In genomic region chr18:21468514-21469164, GRCh38 we compare ENCODE assay signal across 21 cellular contexts.
A peak's percentile ranks its signal among the peaks of the same experiment; 100 is the strongest.
DNase-seq lines count a peak whose midpoint lies in the region; ATAC-seq and TF ChIP-seq lines count a peak whose summit lies in the region.
"Had no signal": no experiment of that assay in that cellular context is flagged by ENCODE, and none has a peak within 500 bp of the region (broad histone marks: within the 10 kb centered on the region; RNA-seq: fewer than 3 reads in every experiment).

No MANE protein-coding gene starts in this region.

- no peaks in the 10 kb centered on the region for H3K9me2 ChIP-seq in Karpas-422 (replicated peaks; ENCODE audit: insufficient read depth, low read length)

- intact Hi-C loops in mammary epithelial cell (cut with micrococcal nuclease) (no loop called here), MCF 10A (cut with micrococcal nuclease) (no loop called here)

- no peaks in the 10 kb centered on the region for H3K27me3 ChIP-seq in mammary epithelial cell (ENCODE audit: insufficient read depth, low read length)
- no peaks in the 10 kb centered on the region for H3K27me3 ChIP-seq in Karpas-422 (ENCODE audit: low read length)
- H3K27me3 ChIP-seq: BE2C; BLaER1 treated with 17β-estradiol and CSF1 and Interleukin-3, amounts not matched to agents 10 nM and 100 nM had no signal

- dilution Hi-C loops in mammary epithelial cell (cut with HindIII; ENCODE audit: low sequenced_read_pairs) = no loop called here

- TF ChIP-seq CTCF in mammary epithelial cell (conservative IDR thresholded peaks at IDR 0.05 in 1 of 2, IDR thresholded peaks at IDR 0.05 in 1 of 2; ENCODE audit: extremely low read depth in 1 of 2, insufficient read depth in 1 of 2, low read depth in 1 of 2, low read length in 2 of 2) = no peak
- TF ChIP-seq CTCF in MCF 10A (IDR thresholded peaks at IDR 0.05; ENCODE audit: unreplicated experiment) = no peak

- H3K36me3 ChIP-seq in mammary epithelial cell (ENCODE audit: insufficient read depth, low read length) (no peaks in the 10 kb centered on the region), Karpas-422 (ENCODE audit: insufficient read depth, low read length) (no peaks in the 10 kb centered on the region)
- H3K36me3 ChIP-seq: BE2C; BLaER1 treated with 17β-estradiol and CSF1 and Interleukin-3, amounts not matched to agents 10 nM and 100 nM had no signal

- H3K27ac Mint-ChIP-seq in MCF 10A (ENCODE audit: low read depth, unreplicated experiment) = no peak overlapping the region
- H3K27ac Mint-ChIP-seq: CD14-positive monocyte; CD4-positive, alpha-beta T cell; CD8-positive, alpha-beta memory T cell; GM23338; H9 had no signal

- H3K79me2 ChIP-seq in mammary epithelial cell (ENCODE audit: insufficient read depth, low read length) (no peaks in the 10 kb centered on the region), Karpas-422 (ENCODE audit: low read length) (no peaks in the 10 kb centered on the region)

- H3K9me3 ChIP-seq in mammary epithelial cell (replicated peaks; ENCODE audit: insufficient read depth, low read length) (no peaks in the 10 kb centered on the region), Karpas-422 (ENCODE audit: low read length) (no peaks in the 10 kb centered on the region)
- H3K9me3 ChIP-seq: BE2C had no signal

- H3K4me2 ChIP-seq in mammary epithelial cell (ENCODE audit: insufficient read depth, low read depth, low read length) = no peak overlapping the region
- no peak overlapping the region for H3K4me2 ChIP-seq in Karpas-422 (ENCODE audit: low read depth, low read length, poor library complexity, severe bottlenecking)
- H3K4me2 ChIP-seq: BLaER1 treated with 17β-estradiol and CSF1 and Interleukin-3, amounts not matched to agents 10 nM and 100 nM; GM23338 had no signal

- H3K4me3 ChIP-seq in mammary epithelial cell (replicated peaks in 1 of 3; ENCODE audit: insufficient read depth in 1 of 3, low read depth in 2 of 3, low read length in 3 of 3) (no peak overlapping the region), Karpas-422 (ENCODE audit: low read length) (no peak overlapping the region)
- H3K4me3 ChIP-seq: BLaER1 treated with 17β-estradiol and CSF1 and Interleukin-3, amounts not matched to agents 10 nM and 100 nM; GM12878; GM23338 had no signal

- POLR2A ChIA-PET in MCF 10A (lab: Yijun Ruan, JAX) = no interaction called here

- in situ Hi-C loops in mammary epithelial cell (cut with MboI; ENCODE audit: low sequenced_read_pairs in 2 of 2) = loop anchor here in 1 of 2 donors (25.0 kb wide), 1 partner anchor 331 kb away; no protein-coding TSS in a partner anchor

- H3K4me1 ChIP-seq in mammary epithelial cell (ENCODE audit: insufficient read depth, low read length) (no peaks in the 10 kb centered on the region), Karpas-422 (ENCODE audit: low read length) (no peaks in the 10 kb centered on the region)
- H3K4me1 ChIP-seq: BE2C; BLaER1 treated with 17β-estradiol and CSF1 and Interleukin-3, amounts not matched to agents 10 nM and 100 nM had no signal

- no peaks in the 10 kb centered on the region for H3K36me3 Mint-ChIP-seq in MCF 10A (ENCODE audit: insufficient read depth, unreplicated experiment)
- H3K36me3 Mint-ChIP-seq: CD14-positive monocyte; CD8-positive, alpha-beta memory T cell had no signal

- H4K20me1 ChIP-seq in mammary epithelial cell (ENCODE audit: insufficient read depth, low read length) (no peaks in the 10 kb centered on the region), Karpas-422 (ENCODE audit: insufficient read depth, low read depth, low read length) (no peaks in the 10 kb centered on the region)
- H4K20me1 ChIP-seq: BLaER1 treated with 17β-estradiol and CSF1 and Interleukin-3, amounts not matched to agents 10 nM and 100 nM had no signal

- H2AFZ ChIP-seq in mammary epithelial cell (ENCODE audit: low read depth, low read length) (no peak overlapping the region), Karpas-422 (ENCODE audit: low read length) (no peak overlapping the region)
- H2AFZ ChIP-seq: GM23338 had no signal

- H3K4me3 Mint-ChIP-seq in MCF 10A (ENCODE audit: unreplicated experiment) = no peak overlapping the region
- H3K4me3 Mint-ChIP-seq: CD14-positive monocyte; CD4-positive, alpha-beta T cell; CD8-positive, alpha-beta memory T cell; GM23338; H9 had no signal

- 73% methylated on average over 4 of the region's 4 CpGs for WGBS in mammary epithelial cell (ENCODE audit: low coverage, missing lambda C conversion rate)

- peak; percentile 69 for ATAC-seq in left lobe of liver
- ATAC-seq in HG03342 (IDR thresholded peaks at IDR 0.05; ENCODE audit: unreplicated experiment) = no peak
- ATAC-seq: GM12878, GM23338, HCT116 had no signal

- no peaks in the 10 kb centered on the region for H3K4me1 Mint-ChIP-seq in MCF 10A (ENCODE audit: insufficient read depth, unreplicated experiment)
- H3K4me1 Mint-ChIP-seq: CD14-positive monocyte; CD8-positive, alpha-beta memory T cell; GM23338 had no signal

- CTCF ChIA-PET in mammary epithelial cell (lab: Charles Lee; ENCODE audit: low non-redundant PET) (no interaction called here), MCF 10A (lab: Yijun Ruan, JAX) (interaction anchor here (0.9 kb wide), 1 partner anchor 20 kb away, joined by 4 read pairs; no protein-coding TSS in a partner anchor)

- H3K9me3 Mint-ChIP-seq in MCF 10A (ENCODE audit: unreplicated experiment) = no peaks in the 10 kb centered on the region
- H3K9me3 Mint-ChIP-seq: CD4-positive, alpha-beta T cell; CD8-positive, alpha-beta memory T cell had no signal

- DNase-seq in mammary epithelial cell (peak; percentile 36), MCF 10A (ENCODE audit: unreplicated experiment) (no peak), Karpas-422 (peak; percentile 37), left lobe of liver (ENCODE audit: low spot score) (no peak), COR-L47 (lab: John Stamatoyannopoulos, UW) (no peak)
- DNase-seq: AML-193; BE2C; Calu3; CD4-positive, alpha-beta T cell; CD8-positive, alpha-beta memory T cell; DMS153; EL; GDM1; H9 had no signal

- no peak overlapping the region for H3K9ac ChIP-seq in mammary epithelial cell (ENCODE audit: insufficient read depth, low read length)
- no peak overlapping the region for H3K9ac ChIP-seq in Karpas-422 (ENCODE audit: low read length)
- H3K9ac ChIP-seq: BLaER1 treated with 17β-estradiol and CSF1 and Interleukin-3, amounts not matched to agents 10 nM and 100 nM had no signal

- BruUV-seq in mammary epithelial cell (replicated peaks; lab: Mats Ljungman, UMichigan) (no TSS peak), MCF 10A (replicated peaks; lab: Mats Ljungman, UMichigan) (no TSS peak)

- H3K27me3 Mint-ChIP-seq in MCF 10A (ENCODE audit: insufficient read depth, unreplicated experiment) = no peaks in the 10 kb centered on the region

- H3K27ac ChIP-seq in mammary epithelial cell (ENCODE audit: insufficient read depth, low read depth, low read length) (no peak overlapping the region), Karpas-422 (ENCODE audit: low read length) (no peak overlapping the region)
- H3K27ac ChIP-seq: 22Rv1; BLaER1 treated with 17β-estradiol and CSF1 and Interleukin-3, amounts not matched to agents 10 nM and 100 nM had no signal

Comparison
In these comparisons a context has a peak if more than half of its experiments do, and no peak if none do; other contexts are left out.
1. DNase-seq: peak in mammary epithelial cell (single experiment) and Karpas-422 (single experiment); none in MCF 10A (single experiment), left lobe of liver (single experiment) and COR-L47 (single experiment).